11 cellular contexts compared by ENCODE assay signal in genomic region chr6:37233541-37233940, GRCh38. TPM values are rescaled to one million over a fixed set of nuclear protein-coding genes. Genes with fewer than 3 reads are reported as not detected.
"Had no signal": no experiment of that assay in that cellular context is flagged by ENCODE, and none has a peak within 500 bp of the region (broad histone marks: within the 10 kb centered on the region; RNA-seq: fewer than 3 reads in every experiment).

No MANE protein-coding gene starts in this region.

- FAIRE-seq: H1, H54 had no signal

- H3K9ac ChIP-seq: GM23248 had no signal

- H3K36me3 ChIP-seq: HAP-1 had no signal

- H2AFZ ChIP-seq: GM23248 had no signal

- H3K4me1 ChIP-seq: HAP-1 had no signal

- H3K4me2 ChIP-seq: GM23338 had no signal

- H3K9me3 ChIP-seq: HAP-1 had no signal

- H3K27ac ChIP-seq: GM23248 had no signal

- H3K4me3 ChIP-seq: GM23248, GM23338, HAP-1 had no signal

- DNase-seq: GM23248, GOT3, H7, H9, HCEC 1CT, HFFc6 had no signal

- ATAC-seq: GM23338, HCT116 had no signal

RNA-seq across cellular contexts. Expression of gene TMEM217, which starts 24.4 kb away (rescaled TPM):
- total RNA-seq: GM23338 had no signal
